In the genomic region with DNA sequence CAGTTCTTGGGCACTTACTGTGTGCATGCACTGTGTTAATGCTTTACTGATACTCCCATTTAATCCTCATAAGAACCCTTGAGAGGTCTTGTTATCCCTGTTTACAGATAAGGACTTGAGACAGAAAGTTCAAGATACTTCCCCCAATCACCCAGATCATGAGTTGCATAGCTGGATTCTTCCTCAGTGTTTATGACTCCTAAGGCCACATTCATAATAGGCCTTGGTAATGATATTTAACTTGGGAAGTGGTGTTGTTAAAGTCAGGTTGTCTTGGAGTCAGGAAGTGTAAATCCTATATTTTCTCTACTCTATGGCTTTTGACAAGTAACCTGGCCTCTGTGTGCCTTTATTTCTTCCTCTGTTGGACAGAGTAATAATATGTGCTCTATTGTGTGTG, we compare ENCODE assay signal across 25 cellular contexts. TPM values are rescaled to one million over a fixed set of nuclear protein-coding genes. Genes with fewer than 3 reads are reported as not detected.
"Had no signal": no experiment of that assay in that cellular context is flagged by ENCODE, and none has a peak within 500 bp of the region (broad histone marks: within the 10 kb centered on the region; RNA-seq: fewer than 3 reads in every experiment).

No MANE protein-coding gene starts in this region.

- H3K4me3 ChIP-seq: lower lobe of right lung, ovary, prostate gland, skin epidermis, suprapubic skin, thoracic aorta, tibial artery, upper lobe of right lung had no signal

- H3K27ac ChIP-seq: lower lobe of right lung, ovary, prostate gland, skin epidermis, suprapubic skin, thoracic aorta, tibial artery, upper lobe of right lung had no signal

- H3K27me3 ChIP-seq: ovary, suprapubic skin, tibial artery, upper lobe of right lung had no signal

- DNase-seq: hypothalamus; islet precursor cell; lower lobe of right lung; mammary epithelial cell; mesenchymal stem cell; naive B cell; natural killer cell; ovary; posterior cingulate gyrus; retina; right cardiac atrium; stimulated activated CD4-positive, alpha-beta T cell treated with anti-CD3 and anti-CD28 coated beads, Interleukin-12 subunit alpha, Interleukin-12 subunit beta, amount 100 ng/mL, for 4 hours; stimulated activated CD4-positive, alpha-beta T cell treated with anti-CD3 and anti-CD28 coated beads, Interleukin-15, amount 100 ng/mL, for 24 hours; stimulated activated CD4-positive, alpha-beta T cell treated with anti-CD3 and anti-CD28 coated beads, Interleukin-2, amount 100 ng/mL, for 24 hours; stimulated activated CD4-positive, alpha-beta T cell treated with anti-CD3 and anti-CD28 coated beads, Interleukin-4, amount 100 ng/mL, for 1 hour; stimulated activated naive B cell treated with anti-CD40 and anti-IgM and Interleukin-4, amounts not matched to agents 10 μg/mL and 1 μg/mL and 100 μg/mL, for 72 hours; tibial artery; trophoblast cell; upper lobe of right lung had no signal

- H3K4me1 ChIP-seq: lower lobe of right lung, prostate gland, suprapubic skin, tibial artery, upper lobe of right lung had no signal

- ATAC-seq: left lobe of liver; lower lobe of right lung; natural killer cell; right cardiac atrium; sciatic nerve; stimulated activated naive B cell treated with anti-CD40 and anti-IgM and Interleukin-4, amounts not matched to agents 10 μg/mL and 1 μg/mL and 100 μg/mL, for 72 hours; upper lobe of right lung had no signal

- H3K9me3 ChIP-seq: lower lobe of right lung, ovary, prostate gland, suprapubic skin, thoracic aorta, tibial artery, upper lobe of right lung had no signal

- H3K36me3 ChIP-seq: ovary, prostate gland, thoracic aorta had no signal

RNA-seq across cellular contexts. Expression of a gene that starts 22.7 kb away (rescaled TPM):
- total RNA-seq: mammary epithelial cell had no signal
